In genomic region chr9:113406873-113407511, GRCh38 we compare ENCODE assay signal across 8 cellular contexts. TPM values are rescaled to one million over a fixed set of nuclear protein-coding genes. Genes with fewer than 3 reads are reported as not detected.
DNase-seq lines count a peak whose midpoint lies in the region; ATAC-seq and TF ChIP-seq lines count a peak whose summit lies in the region.
"Not testable (repeated sequence)": the region's sequence is repeated elsewhere in the genome, so short reads cannot be mapped to it uniquely, and the experiment has no call there.

No MANE protein-coding gene starts in this region.

- H3K9me3 Mint-ChIP-seq in CD4-positive, CD25-positive, alpha-beta regulatory T cell: not testable (repeated sequence)

- H3K36me3 ChIP-seq in CD4-positive, CD25-positive, alpha-beta regulatory T cell (ENCODE audit: control insufficient read depth, insufficient read depth, low read length): not testable (repeated sequence)

- H3K27me3 Mint-ChIP-seq in CD4-positive, CD25-positive, alpha-beta regulatory T cell: not testable (repeated sequence)

- H3K27ac Mint-ChIP-seq in CD4-positive, CD25-positive, alpha-beta regulatory T cell: peak overlapping the region; percentile 76 to 99 (median 90)

- peak; percentile 96 for TF ChIP-seq CTCF in LNCaP clone FGC (IDR thresholded peaks at IDR 0.05; ENCODE audit: control insufficient read depth, extremely low read depth, insufficient read depth)

- H3K27ac ChIP-seq in CD4-positive, CD25-positive, alpha-beta regulatory T cell (ENCODE audit: insufficient read depth, low read length, poor library complexity, severe bottlenecking): peak overlapping the region; percentile 17

- not testable (repeated sequence) for H3K4me3 ChIP-seq in CD4-positive, CD25-positive, alpha-beta regulatory T cell (ENCODE audit: low read depth, low read length); LNCaP clone FGC (ENCODE audit: low read depth, low read length)

- H3K4me1 Mint-ChIP-seq in CD4-positive, CD25-positive, alpha-beta regulatory T cell: peaks cover 5 to 48% (median 29%) of the 10 kb centered on the region in 4 donors

- peak; percentile 49 to 81 (median 67) for DNase-seq in CD4-positive, CD25-positive, alpha-beta regulatory T cell
- DNase-seq in LNCaP clone FGC (ENCODE audit: low read depth) (peak; percentile 58), OCI-M1 (lab: John Stamatoyannopoulos, UW) (peak; percentile 81), dermis blood vessel endothelial cell (peak; percentile 87), left lobe of liver (ENCODE audit: low spot score) (peak; percentile 74)
- DNase-seq in activated CD8-positive, alpha-beta memory T cell treated with anti-CD3 and anti-CD28 coated beads for 24 hours: peak; percentile 67
- peak; percentile 28 for DNase-seq in stimulated activated CD4-positive, alpha-beta T cell treated with anti-CD3 and anti-CD28 coated beads, Interleukin-2, amount 100 ng/mL, for 4 hours (ENCODE audit: low read depth)

- H3K36me3 Mint-ChIP-seq in CD4-positive, CD25-positive, alpha-beta regulatory T cell: peaks cover 19% of the 10 kb centered on the region

- H3K27me3 ChIP-seq in CD4-positive, CD25-positive, alpha-beta regulatory T cell (ENCODE audit: control insufficient read depth, insufficient read depth, low read length): not testable (repeated sequence)

- H3K4me1 ChIP-seq in CD4-positive, CD25-positive, alpha-beta regulatory T cell (ENCODE audit: control insufficient read depth, insufficient read depth, low read length, poor library complexity, severe bottlenecking): peaks cover 14% of the 10 kb centered on the region

- ATAC-seq in CD4-positive, CD25-positive, alpha-beta regulatory T cell (ENCODE audit: low read depth in 2 of 2): not testable (repeated sequence)
- ATAC-seq in GM19395 (IDR thresholded peaks at IDR 0.05; ENCODE audit: unreplicated experiment) (peak; percentile 33), left lobe of liver (peak; percentile 65)

- not testable (repeated sequence) for H3K9me3 ChIP-seq in CD4-positive, CD25-positive, alpha-beta regulatory T cell (ENCODE audit: control insufficient read depth in 2 of 2, low read length in 2 of 2)

- H3K4me3 Mint-ChIP-seq in CD4-positive, CD25-positive, alpha-beta regulatory T cell: peak overlapping the region; percentile 67 to 88 (median 79)

RNA-seq across cellular contexts. Expression of gene POLE3, which starts 3.5 kb away (rescaled TPM):
- 58.0 TPM for total RNA-seq in CD4-positive, CD25-positive, alpha-beta regulatory T cell
- polyA plus RNA-seq in CD4-positive, CD25-positive, alpha-beta regulatory T cell: 100 to 1,000 TPM; 114 to 160 (median 137) TPM
- total RNA-seq in dermis blood vessel endothelial cell (57.2 and 61.5 TPM in 2 replicates), left lobe of liver (14.3 TPM)

RNA-seq across cellular contexts. Expression of gene C9orf43, which starts 3.6 kb away (rescaled TPM):
- total RNA-seq in CD4-positive, CD25-positive, alpha-beta regulatory T cell: 0.35 TPM
- polyA plus RNA-seq in CD4-positive, CD25-positive, alpha-beta regulatory T cell: under 1 TPM in 3 of 4 donors, not detected in 1; 0.12 to 0.48 (median 0.23) TPM
- total RNA-seq in dermis blood vessel endothelial cell: 0.23 TPM in 1 of 2 replicates, not detected in the other
- total RNA-seq in left lobe of liver: 0.96 TPM

RNA-seq across cellular contexts. Expression of gene ALAD, which starts 5.9 kb away (rescaled TPM):
- 27.8 TPM for total RNA-seq in CD4-positive, CD25-positive, alpha-beta regulatory T cell
- 10 to 100 TPM; 20.3 to 22.4 (median 21.8) TPM for polyA plus RNA-seq in CD4-positive, CD25-positive, alpha-beta regulatory T cell
- total RNA-seq in dermis blood vessel endothelial cell (15.0 and 22.4 TPM in 2 replicates), left lobe of liver (152 TPM)

RNA-seq across cellular contexts. Expression of gene HDHD3, which starts 30.2 kb away (rescaled TPM):
- 14.3 TPM for total RNA-seq in CD4-positive, CD25-positive, alpha-beta regulatory T cell
- 10 to 100 TPM; 36.8 to 52.6 (median 46.5) TPM for polyA plus RNA-seq in CD4-positive, CD25-positive, alpha-beta regulatory T cell
- 5.6 and 8.3 TPM in 2 replicates for total RNA-seq in dermis blood vessel endothelial cell
- total RNA-seq in left lobe of liver: 76.9 TPM

RNA-seq across cellular contexts. Expression of gene RGS3, which starts 56.5 kb away (rescaled TPM):
- total RNA-seq in CD4-positive, CD25-positive, alpha-beta regulatory T cell: 12.6 TPM
- polyA plus RNA-seq in CD4-positive, CD25-positive, alpha-beta regulatory T cell: 10 to 100 TPM in 3 of 4 donors, 1 to 10 TPM in 1; 8.5 to 15.5 (median 11.3) TPM
- total RNA-seq in dermis blood vessel endothelial cell: 294 and 415 TPM in 2 replicates
- total RNA-seq in left lobe of liver: 19.5 TPM

Comparison
In these comparisons a context has a peak if more than half of its experiments do, and no peak if none do; other contexts are left out.
1. DNase-seq: peak in every context shown above with its lines; median percentile 87 in dermis blood vessel endothelial cell; 81 in OCI-M1; 74 in left lobe of liver; 67 in CD4-positive, CD25-positive, alpha-beta regulatory T cell; 67 in activated CD8-positive, alpha-beta memory T cell treated with anti-CD3 and anti-CD28 coated beads for 24 hours; 58 in LNCaP clone FGC; 28 in stimulated activated CD4-positive, alpha-beta T cell treated with anti-CD3 and anti-CD28 coated beads, Interleukin-2, amount 100 ng/mL, for 4 hours.